Comparison of ENCODE assay signal across 32 cellular contexts in the genomic region with DNA sequence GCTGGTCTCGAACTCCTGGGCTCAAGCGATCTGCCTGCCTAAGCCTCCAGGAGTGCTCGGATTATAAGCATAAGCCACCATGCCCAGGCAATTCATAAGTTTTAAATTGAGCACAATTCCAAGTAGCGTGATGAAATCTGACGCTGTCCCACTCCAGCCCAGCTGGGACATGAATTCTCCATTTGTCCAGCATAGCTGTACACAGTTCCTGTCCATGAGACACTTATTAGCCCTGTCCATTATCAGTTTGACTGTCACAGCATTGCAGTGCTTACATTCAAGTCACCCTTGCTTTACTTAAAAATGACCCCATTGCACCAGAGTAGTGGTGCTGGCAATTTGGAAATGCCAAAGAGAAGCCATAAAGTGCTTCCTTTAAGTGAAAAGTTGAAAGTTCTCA.
"Had no signal": no experiment of that assay in that cellular context is flagged by ENCODE, and none has a peak within 500 bp of the region (broad histone marks: within the 10 kb centered on the region; RNA-seq: fewer than 3 reads in every experiment).

No MANE protein-coding gene starts in this region.

- H3K36me3 ChIP-seq: WERI-Rb-1 had no signal

- DNase-seq: activated B cell treated with CpG ODN at 0.5 μM for 24 hours; activated CD4-positive, alpha-beta T cell treated with anti-CD3 and anti-CD28 coated beads for 48 hours; activated CD4-positive, alpha-beta T cell treated with anti-CD3 and anti-CD28 coated beads, Interleukin-2, amount 50 U/mL, for 1 hour; activated CD4-positive, alpha-beta T cell treated with anti-CD3 and anti-CD28 coated beads, Interleukin-2, amount 50 U/mL, for 48 hours; activated CD8-positive, alpha-beta memory T cell treated with anti-CD3 and anti-CD28 coated beads for 24 hours; activated CD8-positive, alpha-beta memory T cell treated with anti-CD3 and anti-CD28 coated beads, Interleukin-2, amount 50 U/mL, for 48 hours; activated CD8-positive, alpha-beta T cell treated with anti-CD3 and anti-CD28 coated beads for 36 hours; activated gamma-delta T cell; activated naive CD4-positive, alpha-beta T cell; activated naive CD4-positive, alpha-beta T cell treated with anti-CD3 and anti-CD28 coated beads, Interleukin-2, amount 10 ng/mL, durations not matched to agents 7 days and 5 days; activated naive CD8-positive, alpha-beta T cell treated with anti-CD3 and anti-CD28 coated beads, Interleukin-2, amount 10 ng/mL, durations not matched to agents 7 days and 5 days; activated T-cell treated with anti-CD3 and anti-CD28 coated beads for 4 hours; activated T-cell treated with anti-CD3 and anti-CD28 coated beads, Interleukin-2, amount 50 U/mL, for 24 hours; activated T-cell treated with anti-CD3 and anti-CD28 coated beads, Interleukin-2, amount 50 U/mL, for 72 hours; amniotic stem cell; anterior cingulate cortex; body of pancreas; dorsolateral prefrontal cortex; effector memory CD4-positive, alpha-beta T cell; endodermal cell; foreskin fibroblast; T-helper 1 cell; T-helper 17 cell; T1000; WERI-Rb-1 had no signal

- H3K27ac Mint-ChIP-seq: activated B cell treated with CpG ODN at 0.5 μM for 24 hours; activated CD8-positive, alpha-beta T cell treated with anti-CD3 and anti-CD28 coated beads for 36 hours; activated naive CD4-positive, alpha-beta T cell treated with anti-CD3 and anti-CD28 coated beads, Interleukin-2, amount 10 ng/mL, durations not matched to agents 7 days and 5 days; activated naive CD4-positive, alpha-beta T cell treated with anti-CD3 and anti-CD28 coated beads, Interleukin-2, amount 50 U/mL, for 72 hours; activated naive CD8-positive, alpha-beta T cell treated with anti-CD3 and anti-CD28 coated beads, Interleukin-2, amount 10 ng/mL, durations not matched to agents 7 days and 5 days; activated T-cell treated with anti-CD3 and anti-CD28 coated beads, Interleukin-2, amount 50 U/mL, for 24 hours; activated T-cell treated with anti-CD3 and anti-CD28 coated beads, Interleukin-2, amount 50 U/mL, for 72 hours; dendritic cell treated with granulocyte-macrophage colony-stimulating factor and Interleukin-4, amounts not matched to agents 40 ng/mL and 50 ng/mL, for 4 days; endodermal cell; T-helper 17 cell; T-helper 2 cell treated with Interferon-gamma antibody and Interleukin-4, amounts not matched to agents 5 μg/mL and 100 μg/mL, for 36 hours had no signal

- H3K27me3 Mint-ChIP-seq: activated B cell treated with CpG ODN at 0.5 μM for 24 hours; activated CD8-positive, alpha-beta T cell treated with anti-CD3 and anti-CD28 coated beads for 36 hours; activated naive CD8-positive, alpha-beta T cell treated with anti-CD3 and anti-CD28 coated beads, Interleukin-2, amount 10 ng/mL, durations not matched to agents 7 days and 5 days; activated T-cell treated with anti-CD3 and anti-CD28 coated beads, Interleukin-2, amount 50 U/mL, for 24 hours; central memory CD8-positive, alpha-beta T cell; dendritic cell treated with granulocyte-macrophage colony-stimulating factor and Interleukin-4, amounts not matched to agents 40 ng/mL and 50 ng/mL, for 4 days; T-helper 17 cell had no signal

- H3K4me3 ChIP-seq: body of pancreas, coronary artery, dorsolateral prefrontal cortex had no signal

- H3K9me3 Mint-ChIP-seq: activated B cell treated with CpG ODN at 0.5 μM for 24 hours; activated CD8-positive, alpha-beta T cell treated with anti-CD3 and anti-CD28 coated beads for 36 hours; activated naive CD4-positive, alpha-beta T cell treated with anti-CD3 and anti-CD28 coated beads, Interleukin-2, amount 10 ng/mL, durations not matched to agents 7 days and 5 days; activated naive CD4-positive, alpha-beta T cell treated with anti-CD3 and anti-CD28 coated beads, Interleukin-2, amount 50 U/mL, for 72 hours; activated T-cell treated with anti-CD3 and anti-CD28 coated beads, Interleukin-2, amount 50 U/mL, for 24 hours; activated T-cell treated with anti-CD3 and anti-CD28 coated beads, Interleukin-2, amount 50 U/mL, for 72 hours; central memory CD8-positive, alpha-beta T cell; dendritic cell treated with granulocyte-macrophage colony-stimulating factor and Interleukin-4, amounts not matched to agents 40 ng/mL and 50 ng/mL, for 4 days; endodermal cell had no signal

- H3K27me3 ChIP-seq: body of pancreas, dorsolateral prefrontal cortex had no signal

- ATAC-seq: activated CD4-positive, CD25-positive, alpha-beta regulatory T cell treated with anti-CD3 and anti-CD28 coated beads, Interleukin-2, amount 50 U/mL, for 24 hours; activated CD8-positive, alpha-beta T cell treated with anti-CD3 and anti-CD28 coated beads for 36 hours; activated naive CD4-positive, alpha-beta T cell treated with anti-CD3 and anti-CD28 coated beads, Interleukin-2, amount 50 U/mL, for 72 hours; activated T-cell treated with anti-CD3 and anti-CD28 coated beads, Interleukin-2, amount 50 U/mL, for 72 hours; body of pancreas; esophagus mucosa; T-helper 17 cell had no signal

- H3K4me3 Mint-ChIP-seq: activated B cell treated with CpG ODN at 0.5 μM for 24 hours; activated CD8-positive, alpha-beta T cell treated with anti-CD3 and anti-CD28 coated beads for 36 hours; activated naive CD4-positive, alpha-beta T cell treated with anti-CD3 and anti-CD28 coated beads, Interleukin-2, amount 10 ng/mL, durations not matched to agents 7 days and 5 days; activated naive CD8-positive, alpha-beta T cell treated with anti-CD3 and anti-CD28 coated beads, Interleukin-2, amount 10 ng/mL, durations not matched to agents 7 days and 5 days; activated T-cell treated with anti-CD3 and anti-CD28 coated beads, Interleukin-2, amount 50 U/mL, for 24 hours; activated T-cell treated with anti-CD3 and anti-CD28 coated beads, Interleukin-2, amount 50 U/mL, for 72 hours; central memory CD8-positive, alpha-beta T cell; dendritic cell treated with granulocyte-macrophage colony-stimulating factor and Interleukin-4, amounts not matched to agents 40 ng/mL and 50 ng/mL, for 4 days; endodermal cell; T-helper 17 cell; T-helper 2 cell treated with Interferon-gamma antibody and Interleukin-4, amounts not matched to agents 5 μg/mL and 100 μg/mL, for 36 hours had no signal

- H3K36me3 Mint-ChIP-seq: activated naive CD4-positive, alpha-beta T cell treated with anti-CD3 and anti-CD28 coated beads, Interleukin-2, amount 10 ng/mL, durations not matched to agents 7 days and 5 days; activated naive CD4-positive, alpha-beta T cell treated with anti-CD3 and anti-CD28 coated beads, Interleukin-2, amount 50 U/mL, for 72 hours had no signal

- H3K27ac ChIP-seq: body of pancreas, coronary artery, dorsolateral prefrontal cortex, WERI-Rb-1 had no signal

- H3K4me1 Mint-ChIP-seq: activated B cell treated with CpG ODN at 0.5 μM for 24 hours; central memory CD8-positive, alpha-beta T cell had no signal

- H3K9me3 ChIP-seq: body of pancreas had no signal
